In genomic region chr13:63291701-63292100, GRCh38 we compare ENCODE assay signal across 19 cellular contexts.
DNase-seq lines count a peak whose midpoint lies in the region; TF ChIP-seq lines count a peak whose summit lies in the region.
"Had no signal": no experiment of that assay in that cellular context is flagged by ENCODE, and none has a peak within 500 bp of the region (broad histone marks: within the 10 kb centered on the region; RNA-seq: fewer than 3 reads in every experiment).

No MANE protein-coding gene starts in this region.

- no peak overlapping the region for H3K9ac ChIP-seq in smooth muscle cell (ENCODE audit: low read depth)
- H3K9ac ChIP-seq: BLaER1, GM23248 had no signal

- H4K20me1 ChIP-seq in smooth muscle cell (ENCODE audit: low read depth) = no peaks in the 10 kb centered on the region
- H4K20me1 ChIP-seq: BLaER1 had no signal

- H3K4me1 ChIP-seq in HEK293 (ENCODE audit: control insufficient read depth, insufficient read depth, low read length) (no peaks in the 10 kb centered on the region), smooth muscle cell (ENCODE audit: low read depth) (no peaks in the 10 kb centered on the region)
- H3K4me1 ChIP-seq: BLaER1, Caco-2 had no signal

- H3K27me3 ChIP-seq in smooth muscle cell (ENCODE audit: low read depth) (no peaks in the 10 kb centered on the region), WERI-Rb-1 (ENCODE audit: insufficient read depth, low read depth, severe bottlenecking) (no peaks in the 10 kb centered on the region)
- H3K27me3 ChIP-seq: BLaER1 had no signal

- no peaks in the 10 kb centered on the region for H3K36me3 ChIP-seq in HEK293 (ENCODE audit: control insufficient read depth in 2 of 2, insufficient read depth in 1 of 2, low read length in 2 of 2)
- H3K36me3 ChIP-seq in smooth muscle cell (ENCODE audit: low read depth) = no peaks in the 10 kb centered on the region
- H3K36me3 ChIP-seq in WERI-Rb-1 = no peaks in the 10 kb centered on the region
- H3K36me3 ChIP-seq: BLaER1 had no signal

- H3K27ac ChIP-seq in HEK293 (ENCODE audit: extremely low read depth, low read depth, low read length) (no peak overlapping the region), smooth muscle cell (ENCODE audit: low read depth) (no peak overlapping the region), WERI-Rb-1 (no peak overlapping the region)
- H3K27ac ChIP-seq: 22Rv1, BLaER1, C4-2B, GM23248 had no signal

- H3F3A ChIP-seq in smooth muscle cell (ENCODE audit: low read depth) = no peaks in the 10 kb centered on the region

- no peak for TF ChIP-seq CTCF in HEK293 (tag by site-specific recombination; IDR thresholded peaks at IDR 0.05)
- TF ChIP-seq CTCF in smooth muscle cell (IDR thresholded peaks at IDR 0.05; ENCODE audit: borderline replicate concordance, insufficient read depth, poor library complexity, severe bottlenecking) = no peak
- no peak for TF ChIP-seq CTCF in WERI-Rb-1 (IDR thresholded peaks at IDR 0.05; ENCODE audit: low read depth, low read length)

- H2AFZ ChIP-seq in smooth muscle cell (ENCODE audit: low read depth) = peak overlapping the region; percentile 30
- H2AFZ ChIP-seq: GM23248 had no signal

- H3K9me3 ChIP-seq in HEK293 (ENCODE audit: control insufficient read depth, insufficient read depth, low read depth, low read length) (no peaks in the 10 kb centered on the region), smooth muscle cell (replicated peaks; ENCODE audit: low read depth) (no peaks in the 10 kb centered on the region), WERI-Rb-1 (ENCODE audit: severe bottlenecking) (no peaks in the 10 kb centered on the region)
- H3K9me3 ChIP-seq: BLaER1, Caco-2 had no signal

- WGBS in smooth muscle cell (ENCODE audit: low lambda C conversion rate) = 80% methylated on average over 5 of the region's 5 CpGs

- POLR2A ChIA-PET in HEK293 (lab: Yijun Ruan, JAX) = no interaction called here

- H3K4me2 ChIP-seq in smooth muscle cell = no peak overlapping the region
- H3K4me2 ChIP-seq: BLaER1 had no signal

- H3K79me2 ChIP-seq in smooth muscle cell (ENCODE audit: low read depth) = no peaks in the 10 kb centered on the region

- CTCF ChIA-PET in HEK293 (lab: Yijun Ruan, JAX) = no interaction called here

- DNase-seq in NCI-H748 (lab: John Stamatoyannopoulos, UW; ENCODE audit: unreplicated experiment) = peak; percentile 4
- DNase-seq in NCI-H748 treated with DMSO at 0.1 percent for 48 hours (lab: John Stamatoyannopoulos, UW) = no peak
- DNase-seq in NCI-H69 (lab: John Stamatoyannopoulos, UW) = peak; percentile 74
- DNase-seq in smooth muscle cell (lab: John Stamatoyannopoulos, UW; ENCODE audit: unreplicated experiment) = no peak
- no peak for DNase-seq in WERI-Rb-1
- DNase-seq in NCI-H2171 treated with DMSO at 0.1 percent for 48 hours (lab: John Stamatoyannopoulos, UW) = no peak
- DNase-seq: Caco-2; CD4-positive, CD25-positive, alpha-beta regulatory T cell; CD8-positive, alpha-beta T cell; DMS153; DND-41; GM23248; H7; HCEC 1CT; HFFc6 had no signal

- no peak overlapping the region for H3K4me3 ChIP-seq in HEK293 (ENCODE audit: low read depth, low read length)
- H3K4me3 ChIP-seq in smooth muscle cell = no peak overlapping the region
- no peak overlapping the region for H3K4me3 ChIP-seq in WERI-Rb-1 (ENCODE audit: low read depth, low read length)
- H3K4me3 ChIP-seq: BLaER1, GM23248 had no signal

TF ChIP-seq in HEK293, 187 proteins besides CTCF, POLR2A, EP300 and RAD21:
- TF ChIP-seq ZNF366 (tag by site-specific recombination; conservative IDR thresholded peaks at IDR 0.05) (no peak), TRIM28 (IDR thresholded peaks at IDR 0.05; ENCODE audit: borderline replicate concordance, low read length) (peak; percentile 45; the same call in 1 of the 2 replicates), TCF7L2 (IDR thresholded peaks at IDR 0.05; ENCODE audit: borderline replicate concordance, low read depth, low read length) (peak; percentile 37; the same call in 1 of the 2 replicates), ZBTB7A (tag by site-specific recombination; IDR thresholded peaks at IDR 0.05; ENCODE audit: low read depth) (no peak)

Comparison
In these comparisons a context has a peak if more than half of its experiments do, and no peak if none do; other contexts are left out.
1. DNase-seq: peak in NCI-H748 (single experiment) and NCI-H69 (single experiment); none in NCI-H748 treated with DMSO at 0.1 percent for 48 hours (single experiment), smooth muscle cell (single experiment), WERI-Rb-1 (single experiment) and NCI-H2171 treated with DMSO at 0.1 percent for 48 hours (single experiment).